29 cellular contexts compared by ENCODE assay signal in the genomic region with DNA sequence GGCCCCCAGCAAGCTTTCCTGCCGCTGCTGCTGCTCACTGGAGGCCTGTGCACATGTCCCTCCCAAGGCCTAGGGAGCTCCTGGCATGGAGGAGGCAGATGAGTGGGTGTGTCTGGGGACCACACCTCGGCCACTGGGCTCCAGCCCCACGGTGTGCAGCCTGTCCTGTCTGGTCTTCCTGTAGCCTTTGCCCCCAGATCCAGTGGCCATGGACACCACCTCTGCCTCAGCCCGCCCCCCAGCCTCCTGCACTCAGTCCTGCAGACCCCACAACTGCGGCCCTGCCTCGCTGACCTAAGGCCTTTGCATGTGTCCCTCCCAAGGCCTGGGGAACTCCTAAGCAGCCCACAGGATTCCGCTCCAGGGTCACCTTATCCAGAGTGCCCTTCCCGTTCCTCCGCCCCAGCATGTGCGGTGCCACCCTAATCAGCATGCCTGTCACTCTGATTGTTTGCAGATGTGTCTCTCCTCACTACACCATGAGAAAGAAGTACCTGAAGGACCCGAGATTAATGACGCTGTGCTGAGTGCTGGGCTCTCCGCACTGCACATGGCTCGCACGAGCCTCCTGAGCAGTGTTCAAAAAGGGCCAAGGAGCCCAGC. TPM values are rescaled to one million over a fixed set of nuclear protein-coding genes. Genes with fewer than 3 reads are reported as not detected.
DNase-seq lines count a peak whose midpoint lies in the region; ATAC-seq and TF ChIP-seq lines count a peak whose summit lies in the region.
"Had no signal": no experiment of that assay in that cellular context is flagged by ENCODE, and none has a peak within 500 bp of the region (broad histone marks: within the 10 kb centered on the region; RNA-seq: fewer than 3 reads in every experiment).

No MANE protein-coding gene starts in this region.

- DNase-seq in cardiac muscle cell (ENCODE audit: low read depth in 1 of 2, low spot score in 1 of 2) = peak in 1 of 2 donors; percentile 83
- no peak for DNase-seq in Right ventricle myocardium superior
- DNase-seq in WTC11 (ENCODE audit: low spot score) = no peak
- DNase-seq in islet precursor cell = peak; percentile 35
- no peak for DNase-seq in upper lobe of right lung
- no peak for DNase-seq in NCI-H2029 treated with DMSO at 0.1 percent for 48 hours (lab: John Stamatoyannopoulos, UW)
- no peak for DNase-seq in foreskin keratinocyte
- no peak for DNase-seq in middle frontal gyrus (ENCODE audit: extremely low spot score, low spot score)
- DNase-seq: 8988T; ACHN; CD4-positive, alpha-beta memory T cell; COR-L47; GOT3; Kasumi-1; NCI-H1092 treated with DMSO at 0.1 percent for 48 hours; NCI-H1436; NCI-H187; NCI-H2107; NCI-H524; NCI-H82; NK-92 treated with Interleukin-12 subunit alpha and Interleukin-12 subunit beta, amount 100 ng/mL, for 24 hours; PC-3 had no signal

- ATAC-seq in Right ventricle myocardium superior (ENCODE audit: poor library complexity) (no peak), WTC11 (no peak), upper lobe of right lung (peak; percentile 28), foreskin keratinocyte (no peak)
- ATAC-seq: HCT116, HepG2, K562, PC-3, Right ventricle myocardium inferior had no signal

- POLR2A ChIA-PET in WTC11 (lab: Charles Lee) = no interaction called here

- CTCF ChIA-PET in WTC11 (lab: Charles Lee) = no interaction called here

- intact Hi-C loops in Right ventricle myocardium superior (cut with DNase I) (no loop called here), upper lobe of right lung (cut with DNase I) (no loop called here)

- H3K9me3 ChIP-seq in cardiac muscle cell (ENCODE audit: low read depth) (no peaks in the 10 kb centered on the region), upper lobe of right lung (no peaks in the 10 kb centered on the region)

- H3K9me3 Mint-ChIP-seq in WTC11 = peaks cover 17% of the 10 kb centered on the region

- H3K4me1 ChIP-seq in cardiac muscle cell (ENCODE audit: low read depth) = peaks cover 17% of the 10 kb centered on the region
- H3K4me1 ChIP-seq in upper lobe of right lung = no peaks in the 10 kb centered on the region
- no peaks in the 10 kb centered on the region for H3K4me1 ChIP-seq in foreskin keratinocyte

- no peaks in the 10 kb centered on the region for H3K27me3 ChIP-seq in cardiac muscle cell
- no peaks in the 10 kb centered on the region for H3K27me3 ChIP-seq in upper lobe of right lung
- peaks cover 31% of the 10 kb centered on the region for H3K27me3 ChIP-seq in foreskin keratinocyte

- peak overlapping the region; percentile 45; the same call in 1 of the 2 replicates for H3K27ac Mint-ChIP-seq in WTC11

- H3K4me3 Mint-ChIP-seq in WTC11 = no peak overlapping the region
- H3K4me3 Mint-ChIP-seq: CD4-positive, alpha-beta memory T cell had no signal

- TF ChIP-seq CTCF in cardiac muscle cell (IDR thresholded peaks at IDR 0.05; ENCODE audit: low read depth, low read length) = no peak
- TF ChIP-seq CTCF in WTC11 (IDR thresholded peaks at IDR 0.05) = no peak
- TF ChIP-seq CTCF in upper lobe of right lung (IDR thresholded peaks at IDR 0.05) = no peak
- no peak for TF ChIP-seq CTCF in foreskin keratinocyte (conservative IDR thresholded peaks at IDR 0.05)

- H3K27ac ChIP-seq in cardiac muscle cell (peak overlapping the region; percentile 15), upper lobe of right lung (no peak overlapping the region), foreskin keratinocyte (no peak overlapping the region)
- H3K27ac ChIP-seq: BLaER1 had no signal

- H3K4me3 ChIP-seq in cardiac muscle cell (no peak overlapping the region), upper lobe of right lung (no peak overlapping the region)
- H3K4me3 ChIP-seq: BLaER1, K562 had no signal

- H3K27me3 Mint-ChIP-seq in WTC11 (ENCODE audit: low read depth) = no peaks in the 10 kb centered on the region; the same call in 1 of the 2 replicates

- H3K36me3 Mint-ChIP-seq in WTC11 = peaks cover 26% of the 10 kb centered on the region

- peaks cover 53% of the 10 kb centered on the region for H3K4me1 Mint-ChIP-seq in WTC11

- H3K36me3 ChIP-seq in cardiac muscle cell (no peaks in the 10 kb centered on the region), upper lobe of right lung (no peaks in the 10 kb centered on the region)
- H3K36me3 ChIP-seq: BLaER1 had no signal

TF ChIP-seq in WTC11, 78 proteins besides CTCF, POLR2A, EP300 and RAD21 (continues in another document):
- TF ChIP-seq, protein P1, sequence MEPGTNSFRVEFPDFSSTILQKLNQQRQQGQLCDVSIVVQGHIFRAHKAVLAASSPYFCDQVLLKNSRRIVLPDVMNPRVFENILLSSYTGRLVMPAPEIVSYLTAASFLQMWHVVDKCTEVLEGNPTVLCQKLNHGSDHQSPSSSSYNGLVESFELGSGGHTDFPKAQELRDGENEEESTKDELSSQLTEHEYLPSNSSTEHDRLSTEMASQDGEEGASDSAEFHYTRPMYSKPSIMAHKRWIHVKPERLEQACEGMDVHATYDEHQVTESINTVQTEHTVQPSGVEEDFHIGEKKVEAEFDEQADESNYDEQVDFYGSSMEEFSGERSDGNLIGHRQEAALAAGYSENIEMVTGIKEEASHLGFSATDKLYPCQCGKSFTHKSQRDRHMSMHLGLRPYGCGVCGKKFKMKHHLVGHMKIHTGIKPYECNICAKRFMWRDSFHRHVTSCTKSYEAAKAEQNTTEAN (CRISPR knock-in tag; IDR thresholded peaks at IDR 0.05) = no peak
- TF ChIP-seq MXD4 (CRISPR knock-in tag; IDR thresholded peaks at IDR 0.05; ENCODE audit: borderline replicate concordance) = no peak
- no peak for TF ChIP-seq ZNF317 (CRISPR knock-in tag; IDR thresholded peaks at IDR 0.05; ENCODE audit: borderline replicate concordance, low read depth)
- TF ChIP-seq CREB1 (CRISPR knock-in tag; IDR thresholded peaks at IDR 0.05) = no peak
- TF ChIP-seq, protein P2, sequence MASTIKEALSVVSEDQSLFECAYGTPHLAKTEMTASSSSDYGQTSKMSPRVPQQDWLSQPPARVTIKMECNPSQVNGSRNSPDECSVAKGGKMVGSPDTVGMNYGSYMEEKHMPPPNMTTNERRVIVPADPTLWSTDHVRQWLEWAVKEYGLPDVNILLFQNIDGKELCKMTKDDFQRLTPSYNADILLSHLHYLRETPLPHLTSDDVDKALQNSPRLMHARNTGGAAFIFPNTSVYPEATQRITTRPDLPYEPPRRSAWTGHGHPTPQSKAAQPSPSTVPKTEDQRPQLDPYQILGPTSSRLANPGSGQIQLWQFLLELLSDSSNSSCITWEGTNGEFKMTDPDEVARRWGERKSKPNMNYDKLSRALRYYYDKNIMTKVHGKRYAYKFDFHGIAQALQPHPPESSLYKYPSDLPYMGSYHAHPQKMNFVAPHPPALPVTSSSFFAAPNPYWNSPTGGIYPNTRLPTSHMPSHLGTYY (CRISPR knock-in tag; IDR thresholded peaks at IDR 0.05) = no peak
- TF ChIP-seq, protein P3, sequence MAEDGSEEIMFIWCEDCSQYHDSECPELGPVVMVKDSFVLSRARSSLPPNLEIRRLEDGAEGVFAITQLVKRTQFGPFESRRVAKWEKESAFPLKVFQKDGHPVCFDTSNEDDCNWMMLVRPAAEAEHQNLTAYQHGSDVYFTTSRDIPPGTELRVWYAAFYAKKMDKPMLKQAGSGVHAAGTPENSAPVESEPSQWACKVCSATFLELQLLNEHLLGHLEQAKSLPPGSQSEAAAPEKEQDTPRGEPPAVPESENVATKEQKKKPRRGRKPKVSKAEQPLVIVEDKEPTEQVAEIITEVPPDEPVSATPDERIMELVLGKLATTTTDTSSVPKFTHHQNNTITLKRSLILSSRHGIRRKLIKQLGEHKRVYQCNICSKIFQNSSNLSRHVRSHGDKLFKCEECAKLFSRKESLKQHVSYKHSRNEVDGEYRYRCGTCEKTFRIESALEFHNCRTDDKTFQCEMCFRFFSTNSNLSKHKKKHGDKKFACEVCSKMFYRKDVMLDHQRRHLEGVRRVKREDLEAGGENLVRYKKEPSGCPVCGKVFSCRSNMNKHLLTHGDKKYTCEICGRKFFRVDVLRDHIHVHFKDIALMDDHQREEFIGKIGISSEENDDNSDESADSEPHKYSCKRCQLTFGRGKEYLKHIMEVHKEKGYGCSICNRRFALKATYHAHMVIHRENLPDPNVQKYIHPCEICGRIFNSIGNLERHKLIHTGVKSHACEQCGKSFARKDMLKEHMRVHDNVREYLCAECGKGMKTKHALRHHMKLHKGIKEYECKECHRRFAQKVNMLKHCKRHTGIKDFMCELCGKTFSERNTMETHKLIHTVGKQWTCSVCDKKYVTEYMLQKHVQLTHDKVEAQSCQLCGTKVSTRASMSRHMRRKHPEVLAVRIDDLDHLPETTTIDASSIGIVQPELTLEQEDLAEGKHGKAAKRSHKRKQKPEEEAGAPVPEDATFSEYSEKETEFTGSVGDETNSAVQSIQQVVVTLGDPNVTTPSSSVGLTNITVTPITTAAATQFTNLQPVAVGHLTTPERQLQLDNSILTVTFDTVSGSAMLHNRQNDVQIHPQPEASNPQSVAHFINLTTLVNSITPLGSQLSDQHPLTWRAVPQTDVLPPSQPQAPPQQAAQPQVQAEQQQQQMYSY (CRISPR knock-in tag; IDR thresholded peaks at IDR 0.05) = no peak
- no peak for TF ChIP-seq ATF1 (CRISPR knock-in tag; IDR thresholded peaks at IDR 0.05)
- TF ChIP-seq, protein P4, sequence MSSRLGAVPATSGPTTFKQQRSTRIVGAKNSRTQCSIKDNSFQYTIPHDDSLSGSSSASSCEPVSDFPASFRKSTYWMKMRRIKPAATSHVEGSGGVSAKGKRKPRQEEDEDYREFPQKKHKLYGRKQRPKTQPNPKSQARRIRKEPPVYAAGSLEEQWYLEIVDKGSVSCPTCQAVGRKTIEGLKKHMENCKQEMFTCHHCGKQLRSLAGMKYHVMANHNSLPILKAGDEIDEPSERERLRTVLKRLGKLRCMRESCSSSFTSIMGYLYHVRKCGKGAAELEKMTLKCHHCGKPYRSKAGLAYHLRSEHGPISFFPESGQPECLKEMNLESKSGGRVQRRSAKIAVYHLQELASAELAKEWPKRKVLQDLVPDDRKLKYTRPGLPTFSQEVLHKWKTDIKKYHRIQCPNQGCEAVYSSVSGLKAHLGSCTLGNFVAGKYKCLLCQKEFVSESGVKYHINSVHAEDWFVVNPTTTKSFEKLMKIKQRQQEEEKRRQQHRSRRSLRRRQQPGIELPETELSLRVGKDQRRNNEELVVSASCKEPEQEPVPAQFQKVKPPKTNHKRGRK (CRISPR knock-in tag; IDR thresholded peaks at IDR 0.05; ENCODE audit: borderline replicate concordance) = no peak
- no peak for TF ChIP-seq ZNF232 (CRISPR knock-in tag; IDR thresholded peaks at IDR 0.05)
- TF ChIP-seq CBFB (CRISPR knock-in tag; IDR thresholded peaks at IDR 0.05; ENCODE audit: low read depth) = no peak
- TF ChIP-seq NFATC4 (CRISPR knock-in tag; IDR thresholded peaks at IDR 0.05) = no peak

RNA-seq across cellular contexts. Expression of a gene that starts 8.6 kb away (rescaled TPM):
- 0.60 and 0.83 TPM in 2 replicates for total RNA-seq in cardiac muscle cell
- polyA plus RNA-seq in cardiac muscle cell = 1.4 and 5.9 TPM in 2 replicates
- total RNA-seq in Right ventricle myocardium superior = not detected
- 102 to 110 TPM (median 108 TPM) in 3 replicates for total RNA-seq in WTC11 (2021)
- not detected for total RNA-seq in upper lobe of right lung
- total RNA-seq in foreskin keratinocyte = 1.3 and 1.6 TPM in 2 replicates
- 3.1 and 3.2 TPM in 2 replicates for polyA plus RNA-seq in foreskin keratinocyte
- total RNA-seq: CD4-positive, alpha-beta memory T cell; HepG2; HT-29; M059J; Right ventricle myocardium inferior had no signal
- polyA plus RNA-seq: CD4-positive, alpha-beta memory T cell; HepG2 had no signal

RNA-seq across cellular contexts. Expression of a gene that starts 58.3 kb away (rescaled TPM):
- total RNA-seq in cardiac muscle cell = 6.9 and 23.5 TPM in 2 replicates
- 4.6 and 17.1 TPM in 2 replicates for polyA plus RNA-seq in cardiac muscle cell
- 0.46 TPM for total RNA-seq in Right ventricle myocardium superior
- total RNA-seq in WTC11 (2021) = 78.8 to 91.9 TPM (median 85.6 TPM) in 3 replicates
- total RNA-seq in upper lobe of right lung = 0.81 TPM
- 5.0 and 6.3 TPM in 2 replicates for total RNA-seq in foreskin keratinocyte
- polyA plus RNA-seq in foreskin keratinocyte = 5.2 and 6.5 TPM in 2 replicates

Comparison
In these comparisons a context has a peak if more than half of its experiments do, and no peak if none do; other contexts are left out.
1. RNA of a gene that starts 8.6 kb away (total RNA-seq): 102 to 110 TPM in WTC11; 1.3 to 1.6 TPM in foreskin keratinocyte, 0.60 to 0.83 TPM in cardiac muscle cell, not detected in upper lobe of right lung (single experiment) and not detected in Right ventricle myocardium superior (single experiment); every median in the first group is over 10 times any median in the second.